Comparison of ENCODE assay signal across 39 cellular contexts in genomic region chr6:83812595-83812994, GRCh38. TPM values are rescaled to one million over a fixed set of nuclear protein-coding genes. Genes with fewer than 3 reads are reported as not detected.
"Had no signal": no experiment of that assay in that cellular context is flagged by ENCODE, and none has a peak within 500 bp of the region (broad histone marks: within the 10 kb centered on the region; RNA-seq: fewer than 3 reads in every experiment).

No MANE protein-coding gene starts in this region.

- DNase-seq: Kasumi-1, MG63, MM.1S, MV-4-11, NCI-H1048, NCI-H1092, NCI-H1092 treated with DMSO at 0.1 percent for 48 hours, NCI-H1105, NCI-H1105 treated with DMSO at 0.1 percent for 48 hours, NCI-H1417, NCI-H1417 treated with DMSO at 0.1 percent for 48 hours, NCI-H1436, NCI-H1436 treated with DMSO at 0.1 percent for 48 hours, NCI-H146, NCI-H1694, NCI-H1694 treated with DMSO at 0.1 percent for 48 hours, NCI-H187, NCI-H187 treated with DMSO at 0.1 percent for 48 hours, NCI-H1930, NCI-H2029, NCI-H2029 treated with DMSO at 0.1 percent for 48 hours, NCI-H2081, NCI-H2081 treated with DMSO at 0.1 percent for 48 hours, NCI-H2107, NCI-H2171, NCI-H2171 treated with DMSO at 0.1 percent for 48 hours, NCI-H2227 treated with DMSO at 0.1 percent for 48 hours, NCI-H226, NCI-H345, NCI-H446, NCI-H446 treated with DMSO at 0.1 percent for 48 hours, NCI-H510A, NCI-H510A treated with DMSO at 0.1 percent for 48 hours, NCI-H524, NCI-H524 treated with DMSO at 0.1 percent for 48 hours had no signal

- H3K4me3 ChIP-seq: MG63 had no signal

- H3K9me3 ChIP-seq: MG63 had no signal

- H3K27me3 ChIP-seq: MG63 had no signal

- H3K36me3 ChIP-seq: MG63 had no signal

RNA-seq across cellular contexts. Expression of gene RIPPLY2, which starts 40.6 kb away (rescaled TPM):
- total RNA-seq: LHCN-M2, M059J, MCF 10A, NCI-H460 had no signal
